In genomic region chr2:160603771-160604510, GRCh38 we compare ENCODE assay signal across 16 cellular contexts.
"Had no signal": no experiment of that assay in that cellular context is flagged by ENCODE, and none has a peak within 500 bp of the region (broad histone marks: within the 10 kb centered on the region; RNA-seq: fewer than 3 reads in every experiment).

No MANE protein-coding gene starts in this region.

- H3K9me3 ChIP-seq: ovary, right lobe of liver, spleen, testis, tibial nerve had no signal

- H3K36me3 ChIP-seq: neural progenitor cell, ovary, right lobe of liver, spleen, tibial nerve had no signal

- H3K27me3 ChIP-seq: foreskin keratinocyte, neural progenitor cell, ovary, right lobe of liver, spleen, testis, tibial nerve had no signal

- H2AFZ ChIP-seq: neural progenitor cell had no signal

- H3K4me2 ChIP-seq: neural progenitor cell had no signal

- ATAC-seq: foreskin keratinocyte; natural killer cell treated with Interleukin-12 subunit alpha and Interleukin-12 subunit beta and Interleukin-15 and Interleukin-18, amount 100 ng/mL, for 72 hours; stimulated activated naive B cell treated with anti-CD40 and anti-IgM and Interleukin-4, amounts not matched to agents 10 μg/mL and 1 μg/mL and 100 μg/mL, for 72 hours; stimulated activated naive CD8-positive, alpha-beta T cell treated with anti-CD3 and anti-CD28 coated beads, Interleukin-15, amount 100 ng/mL, for 72 hours had no signal

- H3K4me1 ChIP-seq: foreskin keratinocyte, right lobe of liver, testis had no signal

- DNase-seq: erythroblast; foreskin keratinocyte; nucleus accumbens; ovary; retina; right lobe of liver; spleen; stimulated activated CD4-positive, alpha-beta T cell treated with anti-CD3 and anti-CD28 coated beads, Interleukin-15, amount 100 ng/mL, for 24 hours; stimulated activated CD4-positive, alpha-beta T cell treated with anti-CD3 and anti-CD28 coated beads, Interleukin-1b, Interleukin-23, amount 100 ng/mL, for 48 hours; stimulated activated CD4-positive, alpha-beta T cell treated with anti-CD3 and anti-CD28 coated beads, Interleukin-4, amount 100 ng/mL, for 24 hours; stimulated activated naive B cell treated with anti-CD40 and anti-IgM and Interleukin-4, amounts not matched to agents 10 μg/mL and 1 μg/mL and 100 μg/mL, for 72 hours; stimulated activated naive CD8-positive, alpha-beta T cell treated with anti-CD3 and anti-CD28 coated beads, Interleukin-15, amount 100 ng/mL, for 72 hours; testis had no signal

- H3K9ac ChIP-seq: neural progenitor cell had no signal

- H3K27ac ChIP-seq: foreskin keratinocyte, neural progenitor cell, ovary, right lobe of liver, spleen, testis, tibial nerve had no signal

- H3K4me3 ChIP-seq: neural progenitor cell, ovary, right lobe of liver, spleen, testis, tibial nerve had no signal
